In genomic region chr9:87498046-87498815, GRCh38 we compare ENCODE assay signal across 8 cellular contexts. TPM values are rescaled to one million over a fixed set of nuclear protein-coding genes. Genes with fewer than 3 reads are reported as not detected.
DNase-seq lines count a peak whose midpoint lies in the region; ATAC-seq and TF ChIP-seq lines count a peak whose summit lies in the region.

No MANE protein-coding gene starts in this region.

- DNase-seq in Ammon's horn (ENCODE audit: low spot score): peak; percentile 66
- DNase-seq in activated T-cell treated with anti-CD3 and anti-CD28 coated beads, Interleukin-2, amount 50 U/mL, for 4 hours: no peak
- peak; percentile 75 for DNase-seq in glutamatergic neuron
- peak; percentile 46 for DNase-seq in occipital lobe (lab: John Stamatoyannopoulos, UW)
- DNase-seq in central memory CD4-positive, alpha-beta T cell: no peak

- H3K27ac Mint-ChIP-seq in glutamatergic neuron (ENCODE audit: unreplicated experiment): peak overlapping the region; percentile 92

- ATAC-seq in GM18519 (IDR thresholded peaks at IDR 0.05; ENCODE audit: low FRiP score, unreplicated experiment) (peak; percentile 13), HG03571 (IDR thresholded peaks at IDR 0.05; ENCODE audit: unreplicated experiment) (peak; percentile 21), HG03097 (IDR thresholded peaks at IDR 0.05; ENCODE audit: low FRiP score, unreplicated experiment) (no peak)
- peak; percentile 35 to 38 for ATAC-seq in activated T-cell treated with anti-CD3 and anti-CD28 coated beads, Interleukin-2, amount 50 U/mL, for 4 hours

- TF ChIP-seq CTCF in glutamatergic neuron (IDR thresholded peaks at IDR 0.05; ENCODE audit: partially characterized antibody, unreplicated experiment): peak; percentile 3

- peaks cover 9% of the 10 kb centered on the region for H3K4me1 Mint-ChIP-seq in activated T-cell treated with anti-CD3 and anti-CD28 coated beads, Interleukin-2, amount 50 U/mL, for 4 hours (ENCODE audit: low read depth)
- H3K4me1 Mint-ChIP-seq in glutamatergic neuron (ENCODE audit: low read depth, unreplicated experiment): peaks cover 35% of the 10 kb centered on the region

- H3K4me3 Mint-ChIP-seq in activated T-cell treated with anti-CD3 and anti-CD28 coated beads, Interleukin-2, amount 50 U/mL, for 4 hours: no peak overlapping the region
- peak overlapping the region; percentile 87 for H3K4me3 Mint-ChIP-seq in glutamatergic neuron (ENCODE audit: unreplicated experiment)

- H3K27me3 Mint-ChIP-seq in activated T-cell treated with anti-CD3 and anti-CD28 coated beads, Interleukin-2, amount 50 U/mL, for 4 hours (ENCODE audit: low read depth): peaks cover 54% of the 10 kb centered on the region
- peaks cover 11% of the 10 kb centered on the region for H3K27me3 Mint-ChIP-seq in glutamatergic neuron (ENCODE audit: unreplicated experiment)

- no peaks in the 10 kb centered on the region for H3K9me3 Mint-ChIP-seq in activated T-cell treated with anti-CD3 and anti-CD28 coated beads, Interleukin-2, amount 50 U/mL, for 4 hours
- H3K9me3 Mint-ChIP-seq in glutamatergic neuron (ENCODE audit: unreplicated experiment): peaks cover 18% of the 10 kb centered on the region

- H3K36me3 Mint-ChIP-seq in activated T-cell treated with anti-CD3 and anti-CD28 coated beads, Interleukin-2, amount 50 U/mL, for 4 hours (ENCODE audit: insufficient read depth): no peaks in the 10 kb centered on the region
- no peaks in the 10 kb centered on the region for H3K36me3 Mint-ChIP-seq in glutamatergic neuron (ENCODE audit: unreplicated experiment)

RNA-seq across cellular contexts. Expression of gene DAPK1, which starts 0.6 kb away (rescaled TPM):
- 1 to 10 TPM; 2.7 to 4.2 (median 4.0) TPM for total RNA-seq in activated T-cell treated with anti-CD3 and anti-CD28 coated beads, Interleukin-2, amount 50 U/mL, for 4 hours
- 384 TPM for total RNA-seq in glutamatergic neuron (ENCODE audit: unreplicated experiment)
- 67.4 TPM for total RNA-seq in occipital lobe

Comparison
In these comparisons a context has a peak if more than half of its experiments do, and no peak if none do; other contexts are left out.
1. DNase-seq: peak in Ammon's horn (single experiment), glutamatergic neuron (single experiment) and occipital lobe (single experiment); none in activated T-cell treated with anti-CD3 and anti-CD28 coated beads, Interleukin-2, amount 50 U/mL, for 4 hours (single experiment) and central memory CD4-positive, alpha-beta T cell (single experiment).
2. RNA of gene DAPK1, which starts 0.6 kb away (total RNA-seq): 384 TPM in glutamatergic neuron (single experiment) and 67.4 TPM in occipital lobe (single experiment); 2.7 to 4.2 TPM in activated T-cell treated with anti-CD3 and anti-CD28 coated beads, Interleukin-2, amount 50 U/mL, for 4 hours; every median in the first group is over 10 times any median in the second.